In genomic region chr2:117812443-117812842, GRCh38 we compare ENCODE assay signal across 20 cellular contexts. TPM values are rescaled to one million over a fixed set of nuclear protein-coding genes. Genes with fewer than 3 reads are reported as not detected.
DNase-seq lines count a peak whose midpoint lies in the region; ATAC-seq and TF ChIP-seq lines count a peak whose summit lies in the region.
"Had no signal": no experiment of that assay in that cellular context is flagged by ENCODE, and none has a peak within 500 bp of the region (broad histone marks: within the 10 kb centered on the region; RNA-seq: fewer than 3 reads in every experiment).

No MANE protein-coding gene starts in this region.

- H3K27ac Mint-ChIP-seq in CD8-positive, alpha-beta T cell = peak overlapping the region; percentile 47
- H3K27ac Mint-ChIP-seq in WTC11 (peak overlapping the region; percentile 76), neural progenitor cell (no peak overlapping the region)

- peak overlapping the region; percentile 55 for H2AFZ ChIP-seq in neural progenitor cell (replicated peaks)

- H3K9ac ChIP-seq in HUES64 (ENCODE audit: low read depth, low read length) (peak overlapping the region; percentile 27; the same call in 1 of the 2 replicates), neural progenitor cell (no peak overlapping the region)
- H3K9ac ChIP-seq: BLaER1 treated with 17β-estradiol and CSF1 and Interleukin-3, amounts not matched to agents 10 nM and 100 nM had no signal

- no peak overlapping the region for H3K4me3 Mint-ChIP-seq in CD8-positive, alpha-beta T cell
- no peak overlapping the region; the same call in 1 of the 2 replicates for H3K4me3 Mint-ChIP-seq in WTC11
- H3K4me3 Mint-ChIP-seq in neural progenitor cell = no peak overlapping the region

- H3K9me3 Mint-ChIP-seq in CD8-positive, alpha-beta T cell = no peaks in the 10 kb centered on the region
- H3K9me3 Mint-ChIP-seq in WTC11 = peaks cover 8% of the 10 kb centered on the region; the same call in 1 of the 2 replicates
- no peaks in the 10 kb centered on the region for H3K9me3 Mint-ChIP-seq in neural progenitor cell
- H3K9me3 Mint-ChIP-seq: IgD-negative memory B cell had no signal

- H3K4me2 ChIP-seq in neural progenitor cell = no peak overlapping the region
- H3K4me2 ChIP-seq: BLaER1 treated with 17β-estradiol and CSF1 and Interleukin-3, amounts not matched to agents 10 nM and 100 nM had no signal

- no peaks in the 10 kb centered on the region for H3K27me3 Mint-ChIP-seq in CD8-positive, alpha-beta T cell (ENCODE audit: low read depth)
- H3K27me3 Mint-ChIP-seq in WTC11 (ENCODE audit: low read depth) (no peaks in the 10 kb centered on the region), neural progenitor cell (ENCODE audit: insufficient read depth, low read depth) (peaks cover 4% of the 10 kb centered on the region)
- H3K27me3 Mint-ChIP-seq: IgD-negative memory B cell had no signal

- ATAC-seq in CD8-positive, alpha-beta T cell = no peak
- ATAC-seq in WTC11 = no peak
- ATAC-seq in HG03280 (IDR thresholded peaks at IDR 0.05; ENCODE audit: unreplicated experiment) = no peak
- ATAC-seq: SK-N-SH treated with all-trans-retinoic acid at 6 μM for 48 hours had no signal

- 56% methylated on average over 4 of the region's 4 CpGs for WGBS in HUES64

- intact Hi-C loops in CD8-positive, alpha-beta T cell (cut with DNase I, micrococcal nuclease) = loop anchor here (5.0 to 10.0 kb wide), 5 partner anchors 115 to 1872 kb away; partner anchors contain the start of genes C2orf76 (in 1 of the 2) and DBI (in 1 of the 2)

- peaks cover 11% of the 10 kb centered on the region for H4K20me1 ChIP-seq in neural progenitor cell (ENCODE audit: low read depth)

- TF ChIP-seq CTCF in CD8-positive, alpha-beta T cell (IDR thresholded peaks at IDR 0.05) = no peak
- TF ChIP-seq CTCF in WTC11 (IDR thresholded peaks at IDR 0.05) (no peak), neural progenitor cell (IDR thresholded peaks at IDR 0.05) (no peak), BE2C (IDR thresholded peaks at IDR 0.05; ENCODE audit: low read depth, low read length) (no peak)

- H3K4me1 ChIP-seq in CD8-positive, alpha-beta T cell (ENCODE audit: insufficient read depth, low read length) = peaks cover 29% of the 10 kb centered on the region
- H3K4me1 ChIP-seq in HUES64 (ENCODE audit: insufficient read depth, low read length) (peaks cover 23% of the 10 kb centered on the region), neural progenitor cell (peaks cover 18% of the 10 kb centered on the region), BE2C (no peaks in the 10 kb centered on the region)

- peaks cover 25% of the 10 kb centered on the region for H3K4me1 Mint-ChIP-seq in CD8-positive, alpha-beta T cell (ENCODE audit: low read depth)
- H3K4me1 Mint-ChIP-seq in WTC11 (peaks cover 28% of the 10 kb centered on the region), neural progenitor cell (peaks cover 10% of the 10 kb centered on the region)

- no peak for DNase-seq in CD8-positive, alpha-beta T cell
- no peak for DNase-seq in WTC11 (ENCODE audit: low spot score)
- no peak for DNase-seq in neural progenitor cell (ENCODE audit: low spot score)
- DNase-seq in NCI-H446 (lab: John Stamatoyannopoulos, UW) = no peak
- no peak for DNase-seq in BE2C
- no peak for DNase-seq in NCI-H1092 treated with DMSO at 0.1 percent for 48 hours (lab: John Stamatoyannopoulos, UW)
- DNase-seq: DMS79; HCEC 1CT; NCI-H1417 treated with DMSO at 0.1 percent for 48 hours; NCI-H1930; NCI-H2227 treated with DMSO at 0.1 percent for 48 hours; NCI-H510A treated with DMSO at 0.1 percent for 48 hours; NCI-H748 treated with DMSO at 0.1 percent for 48 hours; NK-92 treated with Interleukin-12 subunit alpha and Interleukin-12 subunit beta, amount 100 ng/mL, for 24 hours; Peyer's patch had no signal

- no peaks in the 10 kb centered on the region for H3K36me3 ChIP-seq in CD8-positive, alpha-beta T cell (ENCODE audit: insufficient read depth, low read length)
- peaks cover 19% of the 10 kb centered on the region for H3K36me3 ChIP-seq in HUES64 (ENCODE audit: insufficient read depth, low read length)
- H3K36me3 ChIP-seq in neural progenitor cell = peaks cover 2% of the 10 kb centered on the region
- no peaks in the 10 kb centered on the region for H3K36me3 ChIP-seq in BE2C

- H3K79me2 ChIP-seq in neural progenitor cell (ENCODE audit: low read depth) = peaks cover 29% of the 10 kb centered on the region

- H3K27ac ChIP-seq in CD8-positive, alpha-beta T cell (ENCODE audit: low read depth, low read length) = no peak overlapping the region
- peak overlapping the region; percentile 88 for H3K27ac ChIP-seq in HUES64 (ENCODE audit: low read depth, low read length)
- H3K27ac ChIP-seq in neural progenitor cell = no peak overlapping the region
- H3K27ac ChIP-seq: BLaER1 treated with 17β-estradiol and CSF1 and Interleukin-3, amounts not matched to agents 10 nM and 100 nM; Peyer's patch had no signal

- CTCF ChIA-PET in CD8-positive, alpha-beta T cell (lab: Charles Lee) = interaction anchor here (3.0 to 3.8 kb wide), 2 partner anchors 10 to 190 kb away, joined by 11 to 22 read pairs; no protein-coding TSS in a partner anchor
- CTCF ChIA-PET in WTC11 (lab: Charles Lee) = interaction anchor here (1.2 to 2.8 kb wide), 2 partner anchors 24 to 191 kb away, joined by 4 to 21 read pairs; no protein-coding TSS in a partner anchor

- H3K9me3 ChIP-seq in CD8-positive, alpha-beta T cell (ENCODE audit: low read length) = no peaks in the 10 kb centered on the region
- H3K9me3 ChIP-seq in HUES64 (ENCODE audit: insufficient read depth, low read depth, low read length) = no peaks in the 10 kb centered on the region
- H3K9me3 ChIP-seq in neural progenitor cell (ENCODE audit: low read depth) = no peaks in the 10 kb centered on the region
- no peaks in the 10 kb centered on the region for H3K9me3 ChIP-seq in BE2C
- H3K9me3 ChIP-seq: BLaER1 treated with 17β-estradiol and CSF1 and Interleukin-3, amounts not matched to agents 10 nM and 100 nM; Peyer's patch had no signal

- no peak overlapping the region for H3K4me3 ChIP-seq in CD8-positive, alpha-beta T cell (ENCODE audit: low read depth, low read length)
- H3K4me3 ChIP-seq in HUES64 (ENCODE audit: low read length) (no peak overlapping the region), neural progenitor cell (no peak overlapping the region), BE2C (ENCODE audit: low read depth, low read length) (no peak overlapping the region)
- H3K4me3 ChIP-seq: BLaER1 treated with 17β-estradiol and CSF1 and Interleukin-3, amounts not matched to agents 10 nM and 100 nM; Peyer's patch had no signal

- no peaks in the 10 kb centered on the region for H3K27me3 ChIP-seq in CD8-positive, alpha-beta T cell (ENCODE audit: insufficient read depth, low read length)
- H3K27me3 ChIP-seq in HUES64 (ENCODE audit: insufficient read depth, low read length) (no peaks in the 10 kb centered on the region), neural progenitor cell (no peaks in the 10 kb centered on the region), BE2C (no peaks in the 10 kb centered on the region)
- H3K27me3 ChIP-seq: BLaER1 treated with 17β-estradiol and CSF1 and Interleukin-3, amounts not matched to agents 10 nM and 100 nM; Peyer's patch had no signal

- peaks cover 23% of the 10 kb centered on the region for H3K36me3 Mint-ChIP-seq in CD8-positive, alpha-beta T cell
- peaks cover 13% of the 10 kb centered on the region for H3K36me3 Mint-ChIP-seq in WTC11
- no peaks in the 10 kb centered on the region for H3K36me3 Mint-ChIP-seq in neural progenitor cell
- H3K36me3 Mint-ChIP-seq: IgD-negative memory B cell had no signal

- no peaks in the 10 kb centered on the region for H3F3A ChIP-seq in neural progenitor cell (ENCODE audit: low read depth)

- POLR2A ChIA-PET in CD8-positive, alpha-beta T cell (lab: Charles Lee) = interaction anchor here (0.7 kb wide), 1 partner anchor 1471 kb away, joined by 4 read pairs; no protein-coding TSS in a partner anchor
- POLR2A ChIA-PET in WTC11 (lab: Charles Lee) = no interaction called here

TF ChIP-seq in WTC11, 78 proteins besides CTCF, POLR2A, EP300 and RAD21:
- peak; percentile 53; the same call in 1 of the 2 replicates for TF ChIP-seq USF2 (CRISPR knock-in tag; IDR thresholded peaks at IDR 0.05)
- TF ChIP-seq ZNF317 (CRISPR knock-in tag; IDR thresholded peaks at IDR 0.05; ENCODE audit: borderline replicate concordance, low read depth) = no peak
- TF ChIP-seq ATF3 (CRISPR knock-in tag; conservative IDR thresholded peaks at IDR 0.05) = no peak
- no peak for TF ChIP-seq ATF1 (CRISPR knock-in tag; IDR thresholded peaks at IDR 0.05)

RNA-seq across cellular contexts. Expression of gene DDX18, which starts 2.0 kb away (rescaled TPM):
- total RNA-seq in CD8-positive, alpha-beta T cell = 100 to 1,000 TPM; 124 to 129 TPM
- 79.6 TPM for polyA plus RNA-seq in HUES64 (2013, experiment 1 of 2)
- polyA plus RNA-seq in HUES64 (2013, experiment 2 of 2) = 77.8 TPM
- total RNA-seq in WTC11 (2021) (76.2 to 107 TPM (median 83.3 TPM) in 3 replicates), neural progenitor cell (ENCODE audit: low replicate concordance) (66.0 and 87.0 TPM in 2 replicates)
- polyA plus RNA-seq in BE2C (2012; ENCODE audit: insufficient read depth, insufficient read length, low read depth) = 68.0 TPM
